In the genomic region with DNA sequence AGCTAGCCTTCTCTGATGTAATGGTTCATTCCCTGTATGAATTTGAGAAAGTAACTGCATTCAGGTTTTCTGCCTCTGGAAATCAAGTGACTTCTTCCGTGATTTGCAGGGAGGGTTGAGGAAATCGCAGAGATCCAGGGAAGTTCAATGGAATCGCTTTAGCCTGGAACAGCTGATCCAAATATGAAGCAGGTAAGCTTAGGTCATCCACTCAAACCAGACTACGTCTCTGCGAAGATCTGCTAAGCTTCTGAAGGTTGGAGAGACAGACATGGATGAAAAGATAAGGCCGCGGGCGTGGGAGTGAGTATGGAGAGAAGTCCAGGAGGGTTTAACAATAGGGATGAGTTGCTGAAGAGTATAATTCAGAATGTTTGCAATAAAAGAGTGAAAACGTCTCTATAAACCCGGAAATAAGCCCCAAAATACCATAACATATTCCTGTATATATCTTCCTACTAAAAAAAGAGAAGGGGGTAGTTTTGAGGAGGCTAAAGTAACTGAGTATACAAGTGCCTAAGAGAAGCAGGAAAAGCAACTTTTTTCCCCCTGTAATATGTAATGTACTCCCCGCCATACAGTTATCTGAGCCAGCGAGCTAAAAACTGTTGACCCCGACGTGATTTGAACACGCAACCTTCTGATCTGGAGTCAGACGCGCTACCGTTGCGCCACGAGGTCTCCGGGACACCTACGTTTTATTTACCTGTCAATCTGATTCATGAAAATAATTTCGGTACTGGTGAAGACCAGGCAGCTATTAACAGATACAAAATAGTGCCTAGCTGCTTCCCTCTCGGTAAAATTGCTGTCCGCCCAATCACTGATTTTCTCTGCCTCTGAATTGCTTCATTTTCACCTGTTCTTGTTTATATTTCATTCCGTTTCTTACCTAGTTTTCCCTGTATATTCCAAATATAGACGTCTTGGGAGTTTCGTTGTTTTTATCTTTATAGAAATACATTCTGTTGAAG, we compare ENCODE assay signal across 8 cellular contexts. TPM values are rescaled to one million over a fixed set of nuclear protein-coding genes. Genes with fewer than 3 reads are reported as not detected.
A peak's percentile ranks its signal among the peaks of the same experiment; 100 is the strongest.
DNase-seq lines count a peak whose midpoint lies in the region; ATAC-seq and TF ChIP-seq lines count a peak whose summit lies in the region.

No MANE protein-coding gene starts in this region.

- H3K4me3 Mint-ChIP-seq in stimulated activated naive CD8-positive, alpha-beta T cell treated with anti-CD3 and anti-CD28 coated beads, Interleukin-15, Interleukin-2, amounts not matched to agents 100 ng/mL and 50 ng/mL, for 24 hours: peak overlapping the region; percentile 86

- H3K27me3 ChIP-seq in cardiac muscle cell: peaks cover 55% of the 10 kb centered on the region
- peaks cover 21 to 82% (median 75%) of the 10 kb centered on the region in 9 donors for H3K27me3 ChIP-seq in heart left ventricle

- TF ChIP-seq CTCF in cardiac muscle cell (IDR thresholded peaks at IDR 0.05; ENCODE audit: low read depth, low read length) (no peak), heart left ventricle (IDR thresholded peaks at IDR 0.05) (no peak)

- H3K36me3 ChIP-seq in cardiac muscle cell (no peaks in the 10 kb centered on the region), heart left ventricle (no peaks in the 10 kb centered on the region)

- peak overlapping the region; percentile 98 for H3K27ac Mint-ChIP-seq in stimulated activated naive CD8-positive, alpha-beta T cell treated with anti-CD3 and anti-CD28 coated beads, Interleukin-15, Interleukin-2, amounts not matched to agents 100 ng/mL and 50 ng/mL, for 24 hours

- H3K4me3 ChIP-seq in cardiac muscle cell: peak overlapping the region; percentile 46
- H3K4me3 ChIP-seq in heart left ventricle: peak overlapping the region in 2 of 12 donors; percentile 0 to 26

- ATAC-seq in heart left ventricle: no peak
- ATAC-seq in HG03432 (IDR thresholded peaks at IDR 0.05; ENCODE audit: unreplicated experiment): no peak
- no peak for ATAC-seq in sciatic nerve

- intact Hi-C loops in heart left ventricle (cut with DNase I) (no loop called here), sciatic nerve (cut with DNase I) (no loop called here)

- H3K9me3 ChIP-seq in cardiac muscle cell (ENCODE audit: low read depth) (no peaks in the 10 kb centered on the region), heart left ventricle (no peaks in the 10 kb centered on the region)

- H3K4me1 ChIP-seq in cardiac muscle cell (ENCODE audit: low read depth) (no peaks in the 10 kb centered on the region), heart left ventricle (peaks cover 0 to 49% (median 0%) of the 10 kb centered on the region in 12 donors)

- TF ChIP-seq POLR2A in heart left ventricle (IDR thresholded peaks at IDR 0.05): no peak

- H3K9me3 Mint-ChIP-seq in stimulated activated naive CD8-positive, alpha-beta T cell treated with anti-CD3 and anti-CD28 coated beads, Interleukin-15, Interleukin-2, amounts not matched to agents 100 ng/mL and 50 ng/mL, for 24 hours: no peaks in the 10 kb centered on the region

- WGBS in heart left ventricle, 4 donors: 6 to 10% (median 8%) methylated on average over 28 of the region's 28 CpGs

- peaks cover 4% of the 10 kb centered on the region for H3K36me3 Mint-ChIP-seq in stimulated activated naive CD8-positive, alpha-beta T cell treated with anti-CD3 and anti-CD28 coated beads, Interleukin-15, Interleukin-2, amounts not matched to agents 100 ng/mL and 50 ng/mL, for 24 hours (ENCODE audit: low read depth)

- peaks cover 56% of the 10 kb centered on the region for H3K27me3 Mint-ChIP-seq in stimulated activated naive CD8-positive, alpha-beta T cell treated with anti-CD3 and anti-CD28 coated beads, Interleukin-15, Interleukin-2, amounts not matched to agents 100 ng/mL and 50 ng/mL, for 24 hours

- DNase-seq in cardiac muscle cell (ENCODE audit: low read depth in 1 of 2, low spot score in 1 of 2): peak in 1 of 2 donors; percentile 27
- no peak for DNase-seq in heart left ventricle
- DNase-seq in NCI-H524 treated with DMSO at 0.1 percent for 48 hours (lab: John Stamatoyannopoulos, UW): peak; percentile 61
- peak; percentile 57 for DNase-seq in activated T-cell treated with anti-CD3 and anti-CD28 coated beads for 24 hours (ENCODE audit: low read depth)
- DNase-seq in glomerular visceral epithelial cell (ENCODE audit: extremely low spot score): peak; percentile 61
- DNase-seq in sciatic nerve (ENCODE audit: low spot score): no peak

- H3K27ac ChIP-seq in cardiac muscle cell: no peak overlapping the region
- no peak overlapping the region for H3K27ac ChIP-seq in heart left ventricle

- H3K4me1 Mint-ChIP-seq in stimulated activated naive CD8-positive, alpha-beta T cell treated with anti-CD3 and anti-CD28 coated beads, Interleukin-15, Interleukin-2, amounts not matched to agents 100 ng/mL and 50 ng/mL, for 24 hours (ENCODE audit: low read depth): peaks cover 65% of the 10 kb centered on the region

RNA-seq across cellular contexts. Expression of gene BTN3A2, which starts 33.9 kb away (rescaled TPM):
- total RNA-seq in cardiac muscle cell (0.28 and 0.39 TPM in 2 replicates), heart left ventricle (10 to 100 TPM in 5 of 9 donors, 1 to 10 TPM in 4; 2.7 to 71.1 (median 10.2) TPM), sciatic nerve (35.8 TPM)
- polyA plus RNA-seq in cardiac muscle cell (0.53 and 1.3 TPM in 2 replicates), heart left ventricle (10 to 100 TPM in 1 of 2 donors, 1 to 10 TPM in 1; 5.8 to 11.5 TPM)

RNA-seq across cellular contexts. Expression of gene BTN2A2, which starts 51.8 kb away (rescaled TPM):
- total RNA-seq in cardiac muscle cell: 7.2 and 16.9 TPM in 2 replicates
- 9.7 and 13.5 TPM in 2 replicates for polyA plus RNA-seq in cardiac muscle cell
- 10 to 100 TPM in 2 of 9 donors, 1 to 10 TPM in 7; 1.7 to 20.4 (median 3.0) TPM for total RNA-seq in heart left ventricle
- polyA plus RNA-seq in heart left ventricle: 1 to 10 TPM; 3.2 to 4.3 TPM
- 12.5 TPM for total RNA-seq in sciatic nerve

Comparison
In these comparisons a context has a peak if more than half of its experiments do, and no peak if none do; other contexts are left out.
1. DNase-seq: peak in NCI-H524 treated with DMSO at 0.1 percent for 48 hours (single experiment), activated T-cell treated with anti-CD3 and anti-CD28 coated beads for 24 hours (single experiment) and glomerular visceral epithelial cell (single experiment); none in heart left ventricle (0 of 5) and sciatic nerve (single experiment).